ENCODE assay signal across 18 cellular contexts in genomic region chr7:55481126-55481525, GRCh38.
DNase-seq lines count a peak whose midpoint lies in the region; ATAC-seq lines count a peak whose summit lies in the region.
"Had no signal": no experiment of that assay in that cellular context is flagged by ENCODE, and none has a peak within 500 bp of the region (broad histone marks: within the 10 kb centered on the region; RNA-seq: fewer than 3 reads in every experiment).

No MANE protein-coding gene starts in this region.

- intact Hi-C loops in CD4-positive, alpha-beta memory T cell (cut with micrococcal nuclease), result no loop called here

- H3K36me3 Mint-ChIP-seq in CD4-positive, alpha-beta memory T cell, result peaks cover 50 to 55% of the 10 kb centered on the region in 2 donors
- H3K36me3 Mint-ChIP-seq in T-cell (peaks cover 43% of the 10 kb centered on the region), memory B cell (peaks cover 38% of the 10 kb centered on the region)

- DNase-seq in activated CD8-positive, alpha-beta memory T cell treated with anti-CD3 and anti-CD28 coated beads for 24 hours, result peak; percentile 35
- no peak for DNase-seq in activated CD8-positive, alpha-beta memory T cell treated with anti-CD3 and anti-CD28 coated beads, Interleukin-2, amount 50 U/mL, for 4 hours
- DNase-seq in CD4-positive, alpha-beta memory T cell, result no peak
- DNase-seq in T-cell (no peak), memory B cell (ENCODE audit: low spot score in 2 of 2) (no peak), NCI-H526 treated with DMSO at 0.1 percent for 48 hours (lab: John Stamatoyannopoulos, UW) (no peak)
- DNase-seq: DMS53; erythroblast; NCI-H1436 treated with DMSO at 0.1 percent for 48 hours; nephron progenitor cell; psoas muscle; SHP77; stimulated activated CD4-positive, alpha-beta T cell treated with anti-CD3 and anti-CD28 coated beads, Interleukin-4, amount 100 ng/mL, for 1 hour had no signal

- no peaks in the 10 kb centered on the region for H3K27me3 ChIP-seq in CD4-positive, alpha-beta memory T cell (ENCODE audit: insufficient read depth, low read length)
- H3K27me3 ChIP-seq: cardiac muscle cell, suprapubic skin had no signal

- H3K4me1 ChIP-seq in CD4-positive, alpha-beta memory T cell (ENCODE audit: insufficient read depth, low read length), result peaks cover 82% of the 10 kb centered on the region

- H3K4me3 Mint-ChIP-seq in CD4-positive, alpha-beta memory T cell, result peak overlapping the region in 2 of 8 donors; percentile 28 to 53
- H3K4me3 Mint-ChIP-seq in T-cell, result no peak overlapping the region
- H3K4me3 Mint-ChIP-seq in memory B cell, result no peak overlapping the region
- H3K4me3 Mint-ChIP-seq: nephron progenitor cell had no signal

- CTCF ChIA-PET in CD4-positive, alpha-beta memory T cell (lab: Charles Lee; ENCODE audit: partially characterized antibody), result no interaction called here
- CTCF ChIA-PET in T-cell (lab: Charles Lee), result interaction anchor here in 1 of 2 donors (1.2 kb wide), 1 partner anchor 71 kb away, joined by 4 read pairs; no protein-coding TSS in a partner anchor

- H3K27ac Mint-ChIP-seq in CD4-positive, alpha-beta memory T cell, result peak overlapping the region in 5 of 7 donors; percentile 37 to 84 (median 73)
- H3K27ac Mint-ChIP-seq in T-cell, result peak overlapping the region; percentile 59 to 72
- peak overlapping the region; percentile 75 for H3K27ac Mint-ChIP-seq in memory B cell
- H3K27ac Mint-ChIP-seq: nephron progenitor cell had no signal

- ATAC-seq in T-cell (replicated peaks in 1 of 4), result no peak
- ATAC-seq in memory B cell (ENCODE audit: low read depth), result no peak
- ATAC-seq in GM19395 (IDR thresholded peaks at IDR 0.05; ENCODE audit: unreplicated experiment), result no peak
- ATAC-seq in HG02623 (IDR thresholded peaks at IDR 0.05; ENCODE audit: unreplicated experiment), result no peak
- ATAC-seq: psoas muscle had no signal

- no peaks in the 10 kb centered on the region for H3K9me3 ChIP-seq in CD4-positive, alpha-beta memory T cell (ENCODE audit: control insufficient read depth in 1 of 2, low read length in 2 of 2)
- H3K9me3 ChIP-seq: psoas muscle, suprapubic skin had no signal

- peaks cover 6% of the 10 kb centered on the region for H3K36me3 ChIP-seq in CD4-positive, alpha-beta memory T cell (ENCODE audit: insufficient read depth, low read length)
- H3K36me3 ChIP-seq: cardiac muscle cell, suprapubic skin had no signal

- POLR2A ChIA-PET in CD4-positive, alpha-beta memory T cell (lab: Charles Lee; ENCODE audit: partially characterized antibody), result no interaction called here
- POLR2A ChIA-PET in T-cell (lab: Charles Lee), result no interaction called here

- no peak overlapping the region for H3K27ac ChIP-seq in CD4-positive, alpha-beta memory T cell (ENCODE audit: low read depth, low read length)
- H3K27ac ChIP-seq: cardiac muscle cell, psoas muscle, skin epidermis, suprapubic skin had no signal

- no peaks in the 10 kb centered on the region for H3K9me3 Mint-ChIP-seq in CD4-positive, alpha-beta memory T cell
- H3K9me3 Mint-ChIP-seq in T-cell, result no peaks in the 10 kb centered on the region
- no peaks in the 10 kb centered on the region for H3K9me3 Mint-ChIP-seq in memory B cell
- H3K9me3 Mint-ChIP-seq: nephron progenitor cell had no signal

- H3K27me3 Mint-ChIP-seq in CD4-positive, alpha-beta memory T cell, result no peaks in the 10 kb centered on the region
- H3K27me3 Mint-ChIP-seq in T-cell (no peaks in the 10 kb centered on the region), memory B cell (no peaks in the 10 kb centered on the region)

- H3K4me1 Mint-ChIP-seq in CD4-positive, alpha-beta memory T cell, result peaks cover 54 to 96% (median 73%) of the 10 kb centered on the region in 4 donors
- H3K4me1 Mint-ChIP-seq in T-cell (peaks cover 74 to 91% (median 78%) of the 10 kb centered on the region in 3 donors), memory B cell (peaks cover 33% of the 10 kb centered on the region)

- H3K4me3 ChIP-seq in CD4-positive, alpha-beta memory T cell (ENCODE audit: low read length in 2 of 2), result no peak overlapping the region
- H3K4me3 ChIP-seq: cardiac muscle cell, psoas muscle, skin epidermis, suprapubic skin had no signal
